ENCODE assay signal across 1 cellular context in the genomic region with DNA sequence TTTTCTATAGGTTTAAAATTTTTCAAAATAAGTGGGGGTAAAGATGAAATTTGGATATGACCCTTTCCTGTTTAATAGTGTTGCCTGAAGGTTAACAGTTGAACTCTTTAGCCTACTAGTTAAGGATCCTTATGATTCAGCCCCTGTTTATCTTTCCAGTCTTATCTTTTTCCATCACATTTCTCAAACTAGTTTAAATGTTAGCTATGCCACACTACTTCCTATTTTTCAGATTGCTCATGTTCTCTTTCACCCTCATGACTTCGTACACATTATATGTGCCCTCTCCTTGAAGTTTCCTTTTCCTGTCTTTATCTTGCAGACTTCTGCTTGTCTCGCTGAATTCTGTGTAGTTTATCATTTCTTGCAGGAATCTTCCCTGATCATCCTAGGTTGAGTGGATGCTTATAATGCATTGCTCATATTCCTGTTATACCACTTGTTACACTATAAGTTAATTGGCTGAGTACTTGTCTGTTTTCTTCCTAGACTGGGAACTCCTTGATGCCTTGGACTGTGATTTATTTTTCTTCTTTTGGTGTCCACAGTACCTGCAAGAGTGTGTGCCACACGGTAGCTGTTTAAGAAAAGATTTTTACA.
A peak's percentile ranks its signal among the peaks of the same experiment; 100 is the strongest.
TF ChIP-seq lines count a peak whose summit lies in the region.

No MANE protein-coding gene starts in this region.

TF ChIP-seq in K562, 482 proteins besides CTCF, POLR2A, EP300 and RAD21 (continued from another document):
- TF ChIP-seq GABPA (tag; conservative IDR thresholded peaks at IDR 0.05; ENCODE audit: low read depth), result peak; percentile 30; the same call in 1 of the 2 replicates
- no peak for TF ChIP-seq MYC (IDR thresholded peaks at IDR 0.05; ENCODE audit: low read depth, low read length)
- TF ChIP-seq MYC (CRISPR knock-in tag; IDR thresholded peaks at IDR 0.05; ENCODE audit: borderline replicate concordance, low read depth), result no peak
- TF ChIP-seq, protein P1, sequence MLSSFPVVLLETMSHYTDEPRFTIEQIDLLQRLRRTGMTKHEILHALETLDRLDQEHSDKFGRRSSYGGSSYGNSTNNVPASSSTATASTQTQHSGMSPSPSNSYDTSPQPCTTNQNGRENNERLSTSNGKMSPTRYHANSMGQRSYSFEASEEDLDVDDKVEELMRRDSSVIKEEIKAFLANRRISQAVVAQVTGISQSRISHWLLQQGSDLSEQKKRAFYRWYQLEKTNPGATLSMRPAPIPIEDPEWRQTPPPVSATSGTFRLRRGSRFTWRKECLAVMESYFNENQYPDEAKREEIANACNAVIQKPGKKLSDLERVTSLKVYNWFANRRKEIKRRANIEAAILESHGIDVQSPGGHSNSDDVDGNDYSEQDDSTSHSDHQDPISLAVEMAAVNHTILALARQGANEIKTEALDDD (IDR thresholded peaks at IDR 0.05), result peak; percentile 100
- 0 out of 2 replicates have a peak, but pooled peaks have one; percentile 24 for TF ChIP-seq NCOA1 (IDR thresholded peaks at IDR 0.05; ENCODE audit: low read depth)
- TF ChIP-seq FOXM1 (IDR thresholded peaks at IDR 0.05; ENCODE audit: low read depth), result 0 out of 2 replicates have a peak, but pooled peaks have one; percentile 39
- TF ChIP-seq FOXM1 (CRISPR knock-in tag; IDR thresholded peaks at IDR 0.05; ENCODE audit: low read depth), result no peak
- peak; percentile 89 for TF ChIP-seq MECOM (CRISPR knock-in tag; IDR thresholded peaks at IDR 0.05)
- TF ChIP-seq CHAMP1 (IDR thresholded peaks at IDR 0.05), result 0 out of 2 replicates have a peak, but pooled peaks have one; percentile 40
- no peak for TF ChIP-seq ZNF436 (CRISPR knock-in tag; IDR thresholded peaks at IDR 0.05)
- TF ChIP-seq ELF4 (CRISPR knock-in tag; IDR thresholded peaks at IDR 0.05), result 0 out of 2 replicates have a peak, but pooled peaks have one; percentile 37
- TF ChIP-seq YBX1 (IDR thresholded peaks at IDR 0.05), result no peak
- 0 out of 2 replicates have a peak, but pooled peaks have one; percentile 81 for TF ChIP-seq BRCA1 (IDR thresholded peaks at IDR 0.05)
- no peak for TF ChIP-seq BRCA1 (CRISPR knock-in tag; IDR thresholded peaks at IDR 0.05)
- TF ChIP-seq MTA2 (IDR thresholded peaks at IDR 0.05; ENCODE audit: low read depth), result peak; percentile 42; the same call in 1 of the 2 replicates
- TF ChIP-seq TEAD4 (IDR thresholded peaks at IDR 0.05; ENCODE audit: low read length), result peak; percentile 63; the same call in 1 of the 2 replicates
- TF ChIP-seq TEAD4 (CRISPR knock-in tag; IDR thresholded peaks at IDR 0.05; ENCODE audit: borderline replicate concordance), result no peak
- peak; percentile 81 for TF ChIP-seq SMARCA4 (IDR thresholded peaks at IDR 0.05)
- peak; percentile 87 for TF ChIP-seq ARID1B (IDR thresholded peaks at IDR 0.05)
- no peak for TF ChIP-seq ZNF347 (CRISPR knock-in tag; IDR thresholded peaks at IDR 0.05; ENCODE audit: low read depth)
- TF ChIP-seq BRD9 (IDR thresholded peaks at IDR 0.05; ENCODE audit: low read depth, partially characterized antibody), result peak; percentile 59
- TF ChIP-seq TAL1 (IDR thresholded peaks at IDR 0.05), result peak; percentile 61
- TF ChIP-seq, protein P2, sequence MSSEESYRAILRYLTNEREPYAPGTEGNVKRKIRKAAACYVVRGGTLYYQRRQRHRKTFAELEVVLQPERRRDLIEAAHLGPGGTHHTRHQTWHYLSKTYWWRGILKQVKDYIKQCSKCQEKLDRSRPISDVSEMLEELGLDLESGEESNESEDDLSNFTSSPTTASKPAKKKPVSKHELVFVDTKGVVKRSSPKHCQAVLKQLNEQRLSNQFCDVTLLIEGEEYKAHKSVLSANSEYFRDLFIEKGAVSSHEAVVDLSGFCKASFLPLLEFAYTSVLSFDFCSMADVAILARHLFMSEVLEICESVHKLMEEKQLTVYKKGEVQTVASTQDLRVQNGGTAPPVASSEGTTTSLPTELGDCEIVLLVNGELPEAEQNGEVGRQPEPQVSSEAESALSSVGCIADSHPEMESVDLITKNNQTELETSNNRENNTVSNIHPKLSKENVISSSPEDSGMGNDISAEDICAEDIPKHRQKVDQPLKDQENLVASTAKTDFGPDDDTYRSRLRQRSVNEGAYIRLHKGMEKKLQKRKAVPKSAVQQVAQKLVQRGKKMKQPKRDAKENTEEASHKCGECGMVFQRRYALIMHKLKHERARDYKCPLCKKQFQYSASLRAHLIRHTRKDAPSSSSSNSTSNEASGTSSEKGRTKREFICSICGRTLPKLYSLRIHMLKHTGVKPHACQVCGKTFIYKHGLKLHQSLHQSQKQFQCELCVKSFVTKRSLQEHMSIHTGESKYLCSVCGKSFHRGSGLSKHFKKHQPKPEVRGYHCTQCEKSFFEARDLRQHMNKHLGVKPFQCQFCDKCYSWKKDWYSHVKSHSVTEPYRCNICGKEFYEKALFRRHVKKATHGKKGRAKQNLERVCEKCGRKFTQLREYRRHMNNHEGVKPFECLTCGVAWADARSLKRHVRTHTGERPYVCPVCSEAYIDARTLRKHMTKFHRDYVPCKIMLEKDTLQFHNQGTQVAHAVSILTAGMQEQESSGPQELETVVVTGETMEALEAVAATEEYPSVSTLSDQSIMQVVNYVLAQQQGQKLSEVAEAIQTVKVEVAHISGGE (CRISPR knock-in tag; IDR thresholded peaks at IDR 0.05), result 0 out of 6 replicates have a peak, but pooled peaks of 1 of the 3 experiments have one; percentile 17
- TF ChIP-seq ZFP36 (IDR thresholded peaks at IDR 0.05; ENCODE audit: low read depth, low read length, partially characterized antibody), result peak; percentile 13
- TF ChIP-seq TRIM24 (IDR thresholded peaks at IDR 0.05), result 0 out of 4 replicates have a peak, but pooled peaks have one; percentile 29 to 46
- peak in 1 of 2 experiments; percentile 55; a peak in 1 of 4 replicates for TF ChIP-seq FOXA3 (CRISPR knock-in tag; conservative IDR thresholded peaks at IDR 0.05 in 1 of 2, IDR thresholded peaks at IDR 0.05 in 1 of 2)
- no peak for TF ChIP-seq HLTF (IDR thresholded peaks at IDR 0.05)
- TF ChIP-seq JUND (IDR thresholded peaks at IDR 0.05; ENCODE audit: borderline replicate concordance, low read depth, low read length), result peak; percentile 55; the same call in 1 of the 2 replicates
- TF ChIP-seq JUND (tag; IDR thresholded peaks at IDR 0.05; ENCODE audit: borderline replicate concordance, low read depth, low read length), result no peak; the same call in 2 of the 3 replicates
- TF ChIP-seq BHLHE40 (IDR thresholded peaks at IDR 0.05; ENCODE audit: low read length), result no peak
- TF ChIP-seq RCOR1 (IDR thresholded peaks at IDR 0.05; ENCODE audit: borderline replicate concordance in 1 of 2, low read depth in 2 of 2, low read length in 2 of 2), result peak in 1 of 2 experiments; percentile 3; a peak in 1 of 4 replicates
- TF ChIP-seq CBFA2T2 (conservative IDR thresholded peaks at IDR 0.05), result peak; percentile 42
- TF ChIP-seq TCF3 (CRISPR knock-in tag; IDR thresholded peaks at IDR 0.05), result peak; percentile 57
- TF ChIP-seq FOSL1 (tag; conservative IDR thresholded peaks at IDR 0.05), result peak; percentile 86
- peak; percentile 41; the same call in 1 of the 2 replicates for TF ChIP-seq NCOR1 (IDR thresholded peaks at IDR 0.05)
- 0 out of 4 replicates have a peak, but pooled peaks of 1 of the 2 experiments have one; percentile 30 for TF ChIP-seq HDAC1 (IDR thresholded peaks at IDR 0.05)
